26 cellular contexts compared by ENCODE assay signal in genomic region chr2:217724436-217724835, GRCh38.
"Had no signal": no experiment of that assay in that cellular context is flagged by ENCODE, and none has a peak within 500 bp of the region (broad histone marks: within the 10 kb centered on the region; RNA-seq: fewer than 3 reads in every experiment).

No MANE protein-coding gene starts in this region.

- H3K4me3 ChIP-seq: heart left ventricle had no signal

- H3K36me3 ChIP-seq: brain microvascular endothelial cell, heart left ventricle had no signal

- H3K27ac ChIP-seq: brain microvascular endothelial cell, epithelial cell of prostate, heart left ventricle, VCaP had no signal

- H3K27me3 ChIP-seq: brain microvascular endothelial cell, heart left ventricle had no signal

- ATAC-seq: activated T-cell treated with anti-CD3 and anti-CD28 coated beads, Interleukin-2, amount 50 U/mL, for 4 hours; activated T-helper 17 cell treated with anti-CD3 and anti-CD28 coated beads, Interleukin-2, amount 50 U/mL, for 72 hours; WTC11 had no signal

- DNase-seq: activated CD4-positive, alpha-beta memory T cell treated with anti-CD3 and anti-CD28 coated beads, Interleukin-2, amount 10 ng/mL, durations not matched to agents 7 days and 5 days; activated CD4-positive, alpha-beta T cell treated with anti-CD3 and anti-CD28 coated beads for 1 hour; activated CD4-positive, alpha-beta T cell treated with anti-CD3 and anti-CD28 coated beads for 4 hours; activated CD4-positive, alpha-beta T cell treated with anti-CD3 and anti-CD28 coated beads, Interleukin-2, amount 10 ng/mL, durations not matched to agents 7 days and 5 days; activated CD4-positive, alpha-beta T cell treated with anti-CD3 and anti-CD28 coated beads, Interleukin-2, amount 50 U/mL, for 4 hours; activated CD8-positive, alpha-beta memory T cell treated with anti-CD3 and anti-CD28 coated beads, Interleukin-2, amount 50 U/mL, for 48 hours; activated effector memory CD4-positive, alpha-beta T cell treated with Interleukin-2 at 50 U/mL for 16 hours; activated gamma-delta T cell treated with Interleukin-2 at 50 U/mL for 16 hours; activated naive CD4-positive, alpha-beta T cell treated with anti-CD3 and anti-CD28 coated beads, Interleukin-2, amount 50 U/mL, for 16 hours; activated naive CD4-positive, alpha-beta T cell treated with Interleukin-2 at 50 U/mL for 16 hours; activated T-cell treated with anti-CD3 and anti-CD28 coated beads for 4 hours; activated T-cell treated with anti-CD3 and anti-CD28 coated beads, Interleukin-2, amount 50 U/mL, for 4 hours; amniotic stem cell; anterior cingulate cortex; brain microvascular endothelial cell; cortex of kidney; dermis blood vessel endothelial cell; effector CD8-positive, alpha-beta T cell; foreskin fibroblast; glutamatergic neuron; heart left ventricle; T-helper 2 cell had no signal
